ENCODE assay signal across 9 cellular contexts in the genomic region with DNA sequence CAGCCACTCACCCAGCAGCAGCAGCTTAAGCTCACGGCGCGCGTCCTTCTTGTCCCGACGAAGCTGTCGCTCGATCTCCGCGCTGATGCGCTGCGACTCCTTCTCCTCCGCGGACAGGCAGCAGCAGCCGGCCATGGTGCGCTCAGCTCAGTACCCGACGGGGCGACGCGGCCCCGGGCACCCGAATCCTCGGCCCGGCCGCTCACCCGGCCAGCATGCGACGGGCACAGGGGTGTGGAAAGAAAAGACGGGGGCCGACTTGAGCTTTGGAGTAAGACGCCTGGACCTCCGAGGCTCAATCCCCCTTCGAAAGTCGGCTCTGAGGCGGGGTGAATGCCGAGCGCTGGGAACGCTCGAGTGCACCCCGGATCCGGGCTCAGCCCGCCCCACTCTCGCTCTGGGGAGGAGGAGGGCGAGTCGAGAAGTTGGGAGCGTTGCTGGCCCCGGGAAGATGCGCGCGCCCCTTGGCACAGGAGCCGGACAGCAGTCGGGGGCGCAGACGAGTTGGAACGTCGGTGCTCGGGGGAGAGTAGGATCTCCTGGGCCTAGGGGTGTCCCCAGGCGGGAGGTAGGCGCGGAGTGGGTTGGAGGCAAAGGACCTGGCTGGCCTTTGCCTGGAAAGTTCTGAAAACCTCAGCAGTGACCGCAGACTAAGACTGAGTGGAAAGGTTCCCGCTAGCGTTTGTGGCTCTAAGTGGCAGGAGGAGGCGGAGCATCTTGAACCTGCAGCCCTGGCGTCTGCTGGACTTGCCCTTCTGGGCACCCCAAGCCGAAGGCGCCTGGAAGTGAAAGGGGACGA. TPM values are rescaled to one million over a fixed set of nuclear protein-coding genes. Genes with fewer than 3 reads are reported as not detected.
A peak's percentile ranks its signal among the peaks of the same experiment; 100 is the strongest.
DNase-seq lines count a peak whose midpoint lies in the region; ATAC-seq and TF ChIP-seq lines count a peak whose summit lies in the region.
"Had no signal": no experiment of that assay in that cellular context is flagged by ENCODE, and none has a peak within 500 bp of the region (broad histone marks: within the 10 kb centered on the region; RNA-seq: fewer than 3 reads in every experiment).

A gene (minus strand): TSS at position 664 of the 799 bp plus-strand sequence. CDS start 529 bp downstream, at position 135.

- DNase-seq in GM06990 (ENCODE audit: extremely low read depth, insufficient read length) (peak; percentile 20), heart right ventricle (peak; percentile 16 to 41), progenitor cell of endocrine pancreas (ENCODE audit: low spot score, unreplicated experiment) (no peak), putamen (ENCODE audit: low spot score) (no peak), GM19240 (ENCODE audit: insufficient read length, low spot score) (no peak), NCI-H128 (lab: John Stamatoyannopoulos, UW; ENCODE audit: unreplicated experiment) (no peak)
- DNase-seq in activated CD4-positive, alpha-beta memory T cell treated with anti-CD3 and anti-CD28 coated beads, Interleukin-2, amount 10 ng/mL, durations not matched to agents 7 days and 5 days, result no peak

- TF ChIP-seq CTCF in GM06990 (IDR thresholded peaks at IDR 0.05; ENCODE audit: insufficient read depth, low read length, poor library complexity, severe bottlenecking) (no peak), heart right ventricle (IDR thresholded peaks at IDR 0.05) (no peak), progenitor cell of endocrine pancreas (IDR thresholded peaks at IDR 0.05; ENCODE audit: unreplicated experiment) (no peak)

- no peak within 1 kb of the TSS for H3K4me3 ChIP-seq in GM06990 (replicated peaks; ENCODE audit: low read depth, low read length)
- H3K4me3 ChIP-seq in heart right ventricle, result peak within 1 kb of the TSS; percentile 15 to 74 (median 62)

- H3K9me3 ChIP-seq in heart right ventricle, result no peaks in the 10 kb centered on the region

- no peaks in the 10 kb centered on the region for H3K36me3 ChIP-seq in GM06990 (ENCODE audit: control insufficient read depth, insufficient read depth, low read length)
- H3K36me3 ChIP-seq in heart right ventricle, result no peaks in the 10 kb centered on the region

- H3K9me3 Mint-ChIP-seq in activated CD4-positive, alpha-beta memory T cell treated with anti-CD3 and anti-CD28 coated beads, Interleukin-2, amount 10 ng/mL, durations not matched to agents 7 days and 5 days, result no peaks in the 10 kb centered on the region
- H3K9me3 Mint-ChIP-seq in progenitor cell of endocrine pancreas (ENCODE audit: low read depth), result no peaks in the 10 kb centered on the region

- no peak within 1 kb of the TSS for H3K27ac Mint-ChIP-seq in activated CD4-positive, alpha-beta memory T cell treated with anti-CD3 and anti-CD28 coated beads, Interleukin-2, amount 10 ng/mL, durations not matched to agents 7 days and 5 days
- no peak within 1 kb of the TSS for H3K27ac Mint-ChIP-seq in progenitor cell of endocrine pancreas

- H3K4me1 ChIP-seq in heart right ventricle, result peaks cover 0 to 34% (median 11%) of the 10 kb centered on the region in 9 donors

- intact Hi-C loops in heart right ventricle (cut with DNase I), result loop anchor here in 9 of 10 donors (5.0 to 10.0 kb wide), 7 partner anchors 41 to 193 kb away; no protein-coding TSS in a partner anchor

- peak within 1 kb of the TSS; percentile 53 for H3K4me3 Mint-ChIP-seq in activated CD4-positive, alpha-beta memory T cell treated with anti-CD3 and anti-CD28 coated beads, Interleukin-2, amount 10 ng/mL, durations not matched to agents 7 days and 5 days
- H3K4me3 Mint-ChIP-seq in progenitor cell of endocrine pancreas (ENCODE audit: low read depth), result peak within 1 kb of the TSS; percentile 56

- H3K27me3 Mint-ChIP-seq in activated CD4-positive, alpha-beta memory T cell treated with anti-CD3 and anti-CD28 coated beads, Interleukin-2, amount 10 ng/mL, durations not matched to agents 7 days and 5 days, result peaks cover 56% of the 10 kb centered on the region
- peaks cover 32% of the 10 kb centered on the region for H3K27me3 Mint-ChIP-seq in progenitor cell of endocrine pancreas

- CTCF ChIA-PET in activated CD4-positive, alpha-beta memory T cell treated with anti-CD3 and anti-CD28 coated beads, Interleukin-2, amount 10 ng/mL, durations not matched to agents 7 days and 5 days (lab: Charles Lee), result no interaction called here

- H3K27ac ChIP-seq in heart right ventricle, result peak within 1 kb of the TSS in 8 of 10 donors; percentile 54 to 84 (median 68)

- 4 to 8% methylated on average over 69 of the region's 69 CpGs for WGBS in heart right ventricle, 2 donors

- no peaks in the 10 kb centered on the region; the same call in 1 of the 2 replicates for H3K27me3 ChIP-seq in GM06990 (replicated peaks; ENCODE audit: control insufficient read depth, insufficient read depth, low read length)
- H3K27me3 ChIP-seq in heart right ventricle, result peaks cover 0 to 39% (median 15%) of the 10 kb centered on the region in 7 donors

- H3K36me3 Mint-ChIP-seq in activated CD4-positive, alpha-beta memory T cell treated with anti-CD3 and anti-CD28 coated beads, Interleukin-2, amount 10 ng/mL, durations not matched to agents 7 days and 5 days (ENCODE audit: low read depth), result no peaks in the 10 kb centered on the region
- H3K36me3 Mint-ChIP-seq in progenitor cell of endocrine pancreas (ENCODE audit: insufficient read depth), result peaks cover 2% of the 10 kb centered on the region

- POLR2A ChIA-PET in activated CD4-positive, alpha-beta memory T cell treated with anti-CD3 and anti-CD28 coated beads, Interleukin-2, amount 10 ng/mL, durations not matched to agents 7 days and 5 days (lab: Charles Lee), result no interaction called here

- peaks cover 9% of the 10 kb centered on the region for H3K4me1 Mint-ChIP-seq in activated CD4-positive, alpha-beta memory T cell treated with anti-CD3 and anti-CD28 coated beads, Interleukin-2, amount 10 ng/mL, durations not matched to agents 7 days and 5 days
- H3K4me1 Mint-ChIP-seq in progenitor cell of endocrine pancreas (ENCODE audit: low read depth), result peaks cover 5% of the 10 kb centered on the region

- ATAC-seq in heart right ventricle (peak; percentile 41 to 77 (median 54)), GM21528 (IDR thresholded peaks at IDR 0.05; ENCODE audit: low FRiP score, unreplicated experiment) (no peak)

RNA-seq across cellular contexts. Expression of the gene that starts here (rescaled TPM):
- total RNA-seq in activated CD4-positive, alpha-beta memory T cell treated with anti-CD3 and anti-CD28 coated beads, Interleukin-2, amount 10 ng/mL, durations not matched to agents 7 days and 5 days, result not detected
- total RNA-seq in heart right ventricle, result 1 to 10 TPM in 9 of 10 donors, under 1 TPM in 1; 0.93 to 4.8 (median 1.8) TPM
- 1 to 10 TPM in 1 of 2 donors, under 1 TPM in 1; 0.75 to 1.6 TPM for polyA plus RNA-seq in heart right ventricle
- 0.14 and 0.31 TPM in 2 replicates for total RNA-seq in progenitor cell of endocrine pancreas
- total RNA-seq: HT1080 had no signal

Comparison
In these comparisons a context has a peak if more than half of its experiments do, and no peak if none do; other contexts are left out.
1. DNase-seq: peak in GM06990 (single experiment) and heart right ventricle (2 of 2); none in activated CD4-positive, alpha-beta memory T cell treated with anti-CD3 and anti-CD28 coated beads, Interleukin-2, amount 10 ng/mL, durations not matched to agents 7 days and 5 days (single experiment), progenitor cell of endocrine pancreas (single experiment), putamen (single experiment), GM19240 (single experiment) and NCI-H128 (single experiment).